Comparison of ENCODE assay signal across 9 cellular contexts in genomic region chr7:130695840-130696239, GRCh38. TPM values are rescaled to one million over a fixed set of nuclear protein-coding genes. Genes with fewer than 3 reads are reported as not detected.
DNase-seq lines count a peak whose midpoint lies in the region; ATAC-seq and TF ChIP-seq lines count a peak whose summit lies in the region.
"Had no signal": no experiment of that assay in that cellular context is flagged by ENCODE, and none has a peak within 500 bp of the region (broad histone marks: within the 10 kb centered on the region; RNA-seq: fewer than 3 reads in every experiment).

No MANE protein-coding gene starts in this region.

- H3K36me3 ChIP-seq in GM23338 (ENCODE audit: insufficient read depth) (no peaks in the 10 kb centered on the region), Peyer's patch (no peaks in the 10 kb centered on the region)

- no peaks in the 10 kb centered on the region for H3K4me1 Mint-ChIP-seq in GM23338

- in situ Hi-C loops in ACHN (cut with HindIII; ENCODE audit: low pct_ligation_motif_present, low pct_unique_long_range_greater_than_20kb, low sequenced_read_pairs): no loop called here

- TF ChIP-seq POLR2A in Peyer's patch (IDR thresholded peaks at IDR 0.05): no peak
- no peak for TF ChIP-seq POLR2A in lower leg skin (IDR thresholded peaks at IDR 0.05)

- H3K9me3 Mint-ChIP-seq in GM23338: peaks cover 14% of the 10 kb centered on the region

- H3K4me3 Mint-ChIP-seq in GM23338: no peak overlapping the region
- H3K4me3 Mint-ChIP-seq: stimulated activated naive CD8-positive, alpha-beta T cell treated with anti-CD3 and anti-CD28 coated beads, Interleukin-15, Interleukin-2, amounts not matched to agents 100 ng/mL and 50 ng/mL, for 24 hours had no signal

- no peaks in the 10 kb centered on the region for H3F3A ChIP-seq in GM23338 (replicated peaks; ENCODE audit: low read depth)

- H3K9me2 ChIP-seq in GM23338 (ENCODE audit: insufficient read depth): no peaks in the 10 kb centered on the region

- intact Hi-C loops in lower leg skin (cut with DNase I; ENCODE audit: low total_unique reads): no loop called here

- H3K4me3 ChIP-seq in GM23338: no peak overlapping the region
- no peak overlapping the region for H3K4me3 ChIP-seq in Peyer's patch
- no peak overlapping the region for H3K4me3 ChIP-seq in lower leg skin (ENCODE audit: low read depth, poor library complexity, severe bottlenecking)

- no peak overlapping the region for H2AFZ ChIP-seq in GM23338

- H3K27me3 Mint-ChIP-seq in GM23338 (ENCODE audit: insufficient read depth, low read depth, poor library complexity): peaks cover 4% of the 10 kb centered on the region
- H3K27me3 Mint-ChIP-seq: stimulated activated naive CD8-positive, alpha-beta T cell treated with anti-CD3 and anti-CD28 coated beads, Interleukin-15, Interleukin-2, amounts not matched to agents 100 ng/mL and 50 ng/mL, for 24 hours had no signal

- H3K36me3 Mint-ChIP-seq in GM23338 (ENCODE audit: low read depth): no peaks in the 10 kb centered on the region

- H3K27ac Mint-ChIP-seq in GM23338: no peak overlapping the region
- H3K27ac Mint-ChIP-seq: stimulated activated naive CD8-positive, alpha-beta T cell treated with anti-CD3 and anti-CD28 coated beads, Interleukin-15, Interleukin-2, amounts not matched to agents 100 ng/mL and 50 ng/mL, for 24 hours had no signal

- DNase-seq in ACHN: peak; percentile 70
- DNase-seq in GM23338 (ENCODE audit: low spot score): peak; percentile 80
- no peak for DNase-seq in Peyer's patch
- peak; percentile 7 for DNase-seq in germinal center (ENCODE audit: low spot score)
- no peak for DNase-seq in lower leg skin (ENCODE audit: low spot score in 2 of 2)

- no peak overlapping the region for H3K4me2 ChIP-seq in GM23338

- H3K27me3 ChIP-seq in GM23338 (ENCODE audit: insufficient read depth) (no peaks in the 10 kb centered on the region), Peyer's patch (no peaks in the 10 kb centered on the region)

- peak; percentile 72 for TF ChIP-seq CTCF in GM23338 (conservative IDR thresholded peaks at IDR 0.05; ENCODE audit: low read depth in 2 of 2)
- TF ChIP-seq CTCF in Peyer's patch (IDR thresholded peaks at IDR 0.05): peak in 4 of 6 experiments; percentile 41 to 53 (median 51)
- TF ChIP-seq CTCF in lower leg skin (IDR thresholded peaks at IDR 0.05): no peak

- peak; percentile 71 for ATAC-seq in GM23338
- no peak for ATAC-seq in HG03439 (IDR thresholded peaks at IDR 0.05; ENCODE audit: unreplicated experiment)
- no peak for ATAC-seq in GM18861 (IDR thresholded peaks at IDR 0.05; ENCODE audit: unreplicated experiment)
- ATAC-seq in GM18909 (IDR thresholded peaks at IDR 0.05; ENCODE audit: poor library complexity, unreplicated experiment): no peak

- H4K20me1 ChIP-seq in GM23338 (replicated peaks; ENCODE audit: insufficient read depth): no peaks in the 10 kb centered on the region

- WGBS in lower leg skin, 2 donors: 59 to 70% methylated on average over 2 of the region's 2 CpGs

- H3K4me1 ChIP-seq in GM23338 (ENCODE audit: insufficient read depth) (no peaks in the 10 kb centered on the region), Peyer's patch (no peaks in the 10 kb centered on the region)

- no peaks in the 10 kb centered on the region for H3K79me2 ChIP-seq in GM23338 (replicated peaks; ENCODE audit: insufficient read depth)

- no peak overlapping the region for H3K27ac ChIP-seq in GM23338 (ENCODE audit: low read depth)
- H3K27ac ChIP-seq in Peyer's patch: no peak overlapping the region

- no peaks in the 10 kb centered on the region for H3K9me3 ChIP-seq in Peyer's patch

TF ChIP-seq in GM23338, 12 proteins besides CTCF, POLR2A, EP300 and RAD21:
- TF ChIP-seq POLR2AphosphoS5 (IDR thresholded peaks at IDR 0.05; ENCODE audit: low read depth) (no peak), EZH2phosphoT487 (IDR thresholded peaks at IDR 0.05; ENCODE audit: unreplicated experiment) (no peak), STAT1 (IDR thresholded peaks at IDR 0.05; ENCODE audit: unreplicated experiment) (no peak), ZNF331 (CRISPR knock-in tag; IDR thresholded peaks at IDR 0.05; ENCODE audit: low read depth) (no peak), NANOG (IDR thresholded peaks at IDR 0.05; ENCODE audit: borderline replicate concordance) (no peak), ZNF114 (CRISPR knock-in tag; IDR thresholded peaks at IDR 0.05) (no peak), CREB1 (CRISPR knock-in tag; IDR thresholded peaks at IDR 0.05; ENCODE audit: low read depth) (no peak)
- TF ChIP-seq, protein P1, sequence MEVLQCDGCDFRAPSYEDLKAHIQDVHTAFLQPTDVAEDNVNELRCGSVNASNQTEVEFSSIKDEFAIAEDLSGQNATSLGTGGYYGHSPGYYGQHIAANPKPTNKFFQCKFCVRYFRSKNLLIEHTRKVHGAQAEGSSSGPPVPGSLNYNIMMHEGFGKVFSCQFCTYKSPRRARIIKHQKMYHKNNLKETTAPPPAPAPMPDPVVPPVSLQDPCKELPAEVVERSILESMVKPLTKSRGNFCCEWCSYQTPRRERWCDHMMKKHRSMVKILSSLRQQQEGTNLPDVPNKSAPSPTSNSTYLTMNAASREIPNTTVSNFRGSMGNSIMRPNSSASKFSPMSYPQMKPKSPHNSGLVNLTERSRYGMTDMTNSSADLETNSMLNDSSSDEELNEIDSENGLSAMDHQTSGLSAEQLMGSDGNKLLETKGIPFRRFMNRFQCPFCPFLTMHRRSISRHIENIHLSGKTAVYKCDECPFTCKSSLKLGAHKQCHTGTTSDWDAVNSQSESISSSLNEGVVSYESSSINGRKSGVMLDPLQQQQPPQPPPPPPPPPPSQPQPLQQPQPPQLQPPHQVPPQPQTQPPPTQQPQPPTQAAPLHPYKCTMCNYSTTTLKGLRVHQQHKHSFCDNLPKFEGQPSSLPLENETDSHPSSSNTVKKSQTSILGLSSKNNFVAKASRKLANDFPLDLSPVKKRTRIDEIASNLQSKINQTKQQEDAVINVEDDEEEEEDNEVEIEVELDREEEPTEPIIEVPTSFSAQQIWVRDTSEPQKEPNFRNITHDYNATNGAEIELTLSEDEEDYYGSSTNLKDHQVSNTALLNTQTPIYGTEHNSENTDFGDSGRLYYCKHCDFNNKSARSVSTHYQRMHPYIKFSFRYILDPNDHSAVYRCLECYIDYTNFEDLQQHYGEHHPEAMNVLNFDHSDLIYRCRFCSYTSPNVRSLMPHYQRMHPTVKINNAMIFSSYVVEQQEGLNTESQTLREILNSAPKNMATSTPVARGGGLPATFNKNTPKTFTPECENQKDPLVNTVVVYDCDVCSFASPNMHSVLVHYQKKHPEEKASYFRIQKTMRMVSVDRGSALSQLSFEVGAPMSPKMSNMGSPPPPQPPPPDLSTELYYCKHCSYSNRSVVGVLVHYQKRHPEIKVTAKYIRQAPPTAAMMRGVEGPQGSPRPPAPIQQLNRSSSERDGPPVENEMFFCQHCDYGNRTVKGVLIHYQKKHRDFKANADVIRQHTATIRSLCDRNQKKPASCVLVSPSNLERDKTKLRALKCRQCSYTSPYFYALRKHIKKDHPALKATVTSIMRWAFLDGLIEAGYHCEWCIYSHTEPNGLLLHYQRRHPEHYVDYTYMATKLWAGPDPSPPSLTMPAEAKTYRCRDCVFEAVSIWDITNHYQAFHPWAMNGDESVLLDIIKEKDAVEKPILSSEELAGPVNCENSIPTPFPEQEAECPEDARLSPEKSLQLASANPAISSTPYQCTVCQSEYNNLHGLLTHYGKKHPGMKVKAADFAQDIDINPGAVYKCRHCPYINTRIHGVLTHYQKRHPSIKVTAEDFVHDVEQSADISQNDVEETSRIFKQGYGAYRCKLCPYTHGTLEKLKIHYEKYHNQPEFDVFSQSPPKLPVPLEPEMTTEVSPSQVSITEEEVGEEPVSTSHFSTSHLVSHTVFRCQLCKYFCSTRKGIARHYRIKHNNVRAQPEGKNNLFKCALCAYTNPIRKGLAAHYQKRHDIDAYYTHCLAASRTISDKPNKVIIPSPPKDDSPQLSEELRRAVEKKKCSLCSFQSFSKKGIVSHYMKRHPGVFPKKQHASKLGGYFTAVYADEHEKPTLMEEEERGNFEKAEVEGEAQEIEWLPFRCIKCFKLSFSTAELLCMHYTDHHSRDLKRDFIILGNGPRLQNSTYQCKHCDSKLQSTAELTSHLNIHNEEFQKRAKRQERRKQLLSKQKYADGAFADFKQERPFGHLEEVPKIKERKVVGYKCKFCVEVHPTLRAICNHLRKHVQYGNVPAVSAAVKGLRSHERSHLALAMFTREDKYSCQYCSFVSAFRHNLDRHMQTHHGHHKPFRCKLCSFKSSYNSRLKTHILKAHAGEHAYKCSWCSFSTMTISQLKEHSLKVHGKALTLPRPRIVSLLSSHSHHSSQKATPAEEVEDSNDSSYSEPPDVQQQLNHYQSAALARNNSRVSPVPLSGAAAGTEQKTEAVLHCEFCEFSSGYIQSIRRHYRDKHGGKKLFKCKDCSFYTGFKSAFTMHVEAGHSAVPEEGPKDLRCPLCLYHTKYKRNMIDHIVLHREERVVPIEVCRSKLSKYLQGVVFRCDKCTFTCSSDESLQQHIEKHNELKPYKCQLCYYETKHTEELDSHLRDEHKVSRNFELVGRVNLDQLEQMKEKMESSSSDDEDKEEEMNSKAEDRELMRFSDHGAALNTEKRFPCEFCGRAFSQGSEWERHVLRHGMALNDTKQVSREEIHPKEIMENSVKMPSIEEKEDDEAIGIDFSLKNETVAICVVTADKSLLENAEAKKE (CRISPR knock-in tag; IDR thresholded peaks at IDR 0.05): no peak

RNA-seq across cellular contexts. Expression of gene TSGA13, which starts 9.5 kb away (rescaled TPM):
- not detected in 2 replicates for total RNA-seq in GM23338 (2014; rRNA removed; shearing (Covaris generic))
- not detected in 2 replicates for polyA plus RNA-seq in GM23338 (2016; fragmentation: Nextera tagmentation; extraction: Ambion mirVana)
- total RNA-seq in Peyer's patch (not detected), lower leg skin (not detected)

RNA-seq across cellular contexts. Expression of gene COPG2, which starts 27.3 kb away (rescaled TPM):
- total RNA-seq in GM23338 (2014; rRNA removed; shearing (Covaris generic)): 66.3 and 72.4 TPM in 2 replicates
- polyA plus RNA-seq in GM23338 (2016; fragmentation: Nextera tagmentation; extraction: Ambion mirVana): 4.9 and 5.1 TPM in 2 replicates
- 10 to 100 TPM in 3 of 4 donors, 1 to 10 TPM in 1; 5.3 to 14.9 (median 12.0) TPM for total RNA-seq in Peyer's patch
- 10 to 100 TPM; 19.9 to 25.9 (median 23.8) TPM for total RNA-seq in lower leg skin

RNA-seq across cellular contexts. Expression of gene KLF14, which starts 38.2 kb away (rescaled TPM):
- total RNA-seq in GM23338 (2014; rRNA removed; shearing (Covaris generic)): not detected in 2 replicates
- polyA plus RNA-seq in GM23338 (2016; fragmentation: Nextera tagmentation; extraction: Ambion mirVana): not detected in 2 replicates
- total RNA-seq in Peyer's patch (not detected), lower leg skin (under 1 TPM in 2 of 4 donors, not detected in 2; 0.07 to 0.16 TPM)

Comparison
In these comparisons a context has a peak if more than half of its experiments do, and no peak if none do; other contexts are left out.
1. DNase-seq: peak in ACHN (single experiment), GM23338 (single experiment) and germinal center (single experiment); none in Peyer's patch (0 of 3) and lower leg skin (0 of 2).
2. CTCF ChIP-seq: peak in GM23338 (2 of 2) and Peyer's patch (4 of 6); none in lower leg skin (0 of 3).